ENCODE assay signal across 17 cellular contexts in genomic region chr13:99517577-99517976, GRCh38. TPM values are rescaled to one million over a fixed set of nuclear protein-coding genes. Genes with fewer than 3 reads are reported as not detected.
A peak's percentile ranks its signal among the peaks of the same experiment; 100 is the strongest.
DNase-seq lines count a peak whose midpoint lies in the region; ATAC-seq and TF ChIP-seq lines count a peak whose summit lies in the region.
"Had no signal": no experiment of that assay in that cellular context is flagged by ENCODE, and none has a peak within 500 bp of the region (broad histone marks: within the 10 kb centered on the region; RNA-seq: fewer than 3 reads in every experiment).

No MANE protein-coding gene starts in this region.

- WGBS in mesenchymal stem cell = 100% methylated on average over 1 of the region's 2 CpGs

- no peak overlapping the region for H3K18ac ChIP-seq in mesenchymal stem cell (ENCODE audit: low read depth in 1 of 2, low read length in 2 of 2)

- H2AFZ ChIP-seq in mesenchymal stem cell (ENCODE audit: low read depth, low read length) = no peak overlapping the region

- H3K27me3 Mint-ChIP-seq in MCF 10A (ENCODE audit: insufficient read depth, unreplicated experiment) (no peaks in the 10 kb centered on the region), chondrocyte (ENCODE audit: low read depth) (no peaks in the 10 kb centered on the region)
- H3K27me3 Mint-ChIP-seq: CD4-positive, alpha-beta T cell had no signal

- H3K4me2 ChIP-seq in skeletal muscle satellite cell (ENCODE audit: low read length) = no peak overlapping the region
- H3K4me2 ChIP-seq in mesenchymal stem cell (ENCODE audit: low read length, poor library complexity, severe bottlenecking) = no peak overlapping the region
- H3K4me2 ChIP-seq: A549 had no signal

- H3K9me3 ChIP-seq in breast epithelium = no peaks in the 10 kb centered on the region
- H3K9me3 ChIP-seq in skeletal muscle satellite cell (replicated peaks; ENCODE audit: low read length) = no peaks in the 10 kb centered on the region
- H3K9me3 ChIP-seq in mesenchymal stem cell (ENCODE audit: control insufficient read depth, low read length) = no peaks in the 10 kb centered on the region
- H3K9me3 ChIP-seq: A549, Caco-2 had no signal

- no peak overlapping the region for H3K27ac ChIP-seq in breast epithelium
- H3K27ac ChIP-seq in mesenchymal stem cell (ENCODE audit: low read length, poor library complexity, severe bottlenecking) = no peak overlapping the region
- H3K27ac ChIP-seq: 22Rv1, A549, C4-2B had no signal

- TF ChIP-seq POLR2A in breast epithelium (IDR thresholded peaks at IDR 0.05) = no peak

- POLR2A ChIA-PET in MCF 10A (lab: Yijun Ruan, JAX) = interaction anchor here (0.8 to 2.7 kb wide), 7 partner anchors 10 to 89 kb away, joined by 3 to 21 read pairs (median 9); partner anchors contain the start of genes CLYBL and TM9SF2

- no peak overlapping the region for H4K91ac ChIP-seq in mesenchymal stem cell (ENCODE audit: low read length)

- intact Hi-C loops in MCF 10A (cut with micrococcal nuclease) (no loop called here), breast epithelium (cut with DNase I; ENCODE audit: low total_unique reads) (no loop called here)

- BruUV-seq in MCF 10A (replicated peaks; lab: Mats Ljungman, UMichigan) = no TSS peak

- H2BK15ac ChIP-seq in mesenchymal stem cell (ENCODE audit: low read depth, poor library complexity, severe bottlenecking) = no peak overlapping the region

- H3K14ac ChIP-seq in mesenchymal stem cell (ENCODE audit: low read length in 2 of 2) = no peak overlapping the region

- no peak overlapping the region for H3K4ac ChIP-seq in mesenchymal stem cell (ENCODE audit: low read depth in 1 of 2, low read length in 2 of 2)

- no peak overlapping the region for H4K8ac ChIP-seq in mesenchymal stem cell (ENCODE audit: low read length)

- H3K4me1 Mint-ChIP-seq in MCF 10A (ENCODE audit: insufficient read depth, unreplicated experiment) = peaks cover 8% of the 10 kb centered on the region
- peaks cover 33% of the 10 kb centered on the region for H3K4me1 Mint-ChIP-seq in chondrocyte (ENCODE audit: low read depth)

- H3K4me1 ChIP-seq in breast epithelium = no peaks in the 10 kb centered on the region
- no peaks in the 10 kb centered on the region for H3K4me1 ChIP-seq in skeletal muscle satellite cell (ENCODE audit: control insufficient read depth, insufficient read depth, low read length)
- no peaks in the 10 kb centered on the region for H3K4me1 ChIP-seq in mesenchymal stem cell (ENCODE audit: control insufficient read depth, insufficient read depth, low read depth, low read length)
- H3K4me1 ChIP-seq: A549 had no signal

- CTCF ChIA-PET in MCF 10A (lab: Yijun Ruan, JAX) = interaction anchor here (0.6 to 6.0 kb wide), 6 partner anchors 11 to 446 kb away, joined by 3 to 33 read pairs (median 6); no protein-coding TSS in a partner anchor

- H3K23ac ChIP-seq in mesenchymal stem cell (ENCODE audit: low read length in 2 of 2) = no peak overlapping the region

- H2BK12ac ChIP-seq in mesenchymal stem cell (ENCODE audit: low read length in 2 of 2) = no peak overlapping the region

- H3K27me3 ChIP-seq in breast epithelium = no peaks in the 10 kb centered on the region
- H3K27me3 ChIP-seq in skeletal muscle satellite cell (ENCODE audit: control insufficient read depth, insufficient read depth, low read length) = no peaks in the 10 kb centered on the region
- no peaks in the 10 kb centered on the region for H3K27me3 ChIP-seq in mesenchymal stem cell (ENCODE audit: control insufficient read depth in 1 of 2, insufficient read depth in 1 of 2, low read length in 2 of 2)

- H3K9ac ChIP-seq in skeletal muscle satellite cell (ENCODE audit: low read depth, low read length) (peak overlapping the region; percentile 21), mesenchymal stem cell (ENCODE audit: low read length) (no peak overlapping the region)

- H3K4me3 Mint-ChIP-seq in MCF 10A (ENCODE audit: unreplicated experiment) = no peak overlapping the region
- H3K4me3 Mint-ChIP-seq in chondrocyte (ENCODE audit: unreplicated experiment) = no peak overlapping the region
- H3K4me3 Mint-ChIP-seq: CD4-positive, alpha-beta T cell; HFFc6 had no signal

- no peaks in the 10 kb centered on the region for H3K9me3 Mint-ChIP-seq in MCF 10A (ENCODE audit: unreplicated experiment)
- no peaks in the 10 kb centered on the region for H3K9me3 Mint-ChIP-seq in chondrocyte (ENCODE audit: low read depth)
- H3K9me3 Mint-ChIP-seq: CD4-positive, alpha-beta T cell; HFFc6 had no signal

- H3K36me3 ChIP-seq in breast epithelium = no peaks in the 10 kb centered on the region
- H3K36me3 ChIP-seq in skeletal muscle satellite cell (ENCODE audit: insufficient read depth, low read length) = peaks cover 39% of the 10 kb centered on the region
- H3K36me3 ChIP-seq in mesenchymal stem cell (ENCODE audit: control insufficient read depth in 1 of 2, insufficient read depth in 2 of 2, low read depth in 1 of 2, low read length in 2 of 2) = peaks cover 22 to 50% of the 10 kb centered on the region in 2 experiments

- TF ChIP-seq CTCF in MCF 10A (IDR thresholded peaks at IDR 0.05; ENCODE audit: unreplicated experiment) = no peak
- no peak for TF ChIP-seq CTCF in breast epithelium (IDR thresholded peaks at IDR 0.05)
- no peak for TF ChIP-seq CTCF in chondrocyte (IDR thresholded peaks at IDR 0.05)
- TF ChIP-seq CTCF in foreskin fibroblast (IDR thresholded peaks at IDR 0.05; ENCODE audit: low read depth, low read length) = no peak

- H2BK120ac ChIP-seq in mesenchymal stem cell (ENCODE audit: low read depth, low read length) = no peak overlapping the region

- H3K4me3 ChIP-seq in breast epithelium (no peak overlapping the region), skeletal muscle satellite cell (ENCODE audit: low read length) (no peak overlapping the region), mesenchymal stem cell (ENCODE audit: insufficient read depth in 1 of 2, low read depth in 1 of 2, low read length in 2 of 2) (no peak overlapping the region), foreskin fibroblast (ENCODE audit: low read depth in 1 of 2, low read length in 2 of 2) (no peak overlapping the region)
- H3K4me3 ChIP-seq: A549 had no signal

- H3K79me1 ChIP-seq in mesenchymal stem cell (replicated peaks; ENCODE audit: low read length, poor library complexity, severe bottlenecking) = peaks cover 26% of the 10 kb centered on the region

- H2AK5ac ChIP-seq in mesenchymal stem cell (ENCODE audit: low read length, severe bottlenecking) = no peak overlapping the region

- H3K36me3 Mint-ChIP-seq in MCF 10A (ENCODE audit: insufficient read depth, unreplicated experiment) = peaks cover 38% of the 10 kb centered on the region
- peaks cover 10% of the 10 kb centered on the region for H3K36me3 Mint-ChIP-seq in chondrocyte (ENCODE audit: low read depth)

- no peak for ATAC-seq in HG03025 (IDR thresholded peaks at IDR 0.05; ENCODE audit: low FRiP score, unreplicated experiment)
- ATAC-seq: A549, HCT116 had no signal

- no peak overlapping the region for H2BK5ac ChIP-seq in mesenchymal stem cell (ENCODE audit: low read depth, low read length, poor library complexity, severe bottlenecking)

- DNase-seq in MCF 10A (ENCODE audit: unreplicated experiment) (no peak), breast epithelium (ENCODE audit: low spot score in 2 of 2) (no peak), chondrocyte (ENCODE audit: low spot score) (no peak), mesenchymal stem cell (no peak), foreskin fibroblast (no peak)
- DNase-seq: AML-193; Caco-2; CD4-positive, alpha-beta T cell; GOT3; H7; HFFc6 had no signal

- H3K27ac Mint-ChIP-seq in MCF 10A (ENCODE audit: low read depth, unreplicated experiment) (peak overlapping the region; percentile 67), chondrocyte (ENCODE audit: unreplicated experiment) (peak overlapping the region; percentile 36)
- H3K27ac Mint-ChIP-seq: CD4-positive, alpha-beta T cell; HFFc6 had no signal

RNA-seq across cellular contexts. Expression of gene TM9SF2, which starts 16.3 kb away (rescaled TPM):
- total RNA-seq in MCF 10A (2022) = 71.1 and 77.0 TPM in 2 replicates
- 100 to 1,000 TPM in 2 of 3 donors, 10 to 100 TPM in 1; 95.1 to 155 (median 107) TPM for total RNA-seq in breast epithelium
- total RNA-seq in chondrocyte = 122 to 147 TPM (median 125 TPM) in 3 replicates
- 120 and 128 TPM in 2 replicates for total RNA-seq in skeletal muscle satellite cell (2012; rRNA removed)
- polyA plus RNA-seq in mesenchymal stem cell (2013, experiment 1 of 2) = 104 TPM
- 109 TPM for polyA plus RNA-seq in mesenchymal stem cell (2013, experiment 2 of 2)
